ENCODE assay signal across 8 cellular contexts in genomic region chr14:58245562-58245961, GRCh38. TPM values are rescaled to one million over a fixed set of nuclear protein-coding genes. Genes with fewer than 3 reads are reported as not detected.
DNase-seq lines count a peak whose midpoint lies in the region; ATAC-seq and TF ChIP-seq lines count a peak whose summit lies in the region.

No MANE protein-coding gene starts in this region.

- H3K9me3 ChIP-seq in thymus (ENCODE audit: control insufficient read depth): no peaks in the 10 kb centered on the region

- DNase-seq in activated CD4-positive, alpha-beta T cell treated with anti-CD3 and anti-CD28 coated beads, Interleukin-2, amount 10 ng/mL, durations not matched to agents 7 days and 5 days: no peak
- DNase-seq in activated CD4-positive, alpha-beta T cell treated with anti-CD3 and anti-CD28 coated beads, Interleukin-2, amount 50 U/mL, for 48 hours: no peak
- DNase-seq in activated T-helper 2 cell treated with anti-CD3 and anti-CD28 coated beads, Interferon-gamma antibody, Interleukin-2, Interleukin-4, amounts not matched to agents 10 μg/mL and 5 μg/mL and 100 μg/mL, durations not matched to agents 14 hours and 24 hours and 36 hours (ENCODE audit: low spot score): no peak
- DNase-seq in kidney epithelial cell (ENCODE audit: low read depth) (no peak), epidermal melanocyte (ENCODE audit: insufficient read length, low spot score) (no peak)

- H3K9me3 Mint-ChIP-seq in activated CD4-positive, alpha-beta T cell treated with anti-CD3 and anti-CD28 coated beads, Interleukin-2, amount 10 ng/mL, durations not matched to agents 7 days and 5 days: no peaks in the 10 kb centered on the region
- H3K9me3 Mint-ChIP-seq in activated T-helper 2 cell treated with anti-CD3 and anti-CD28 coated beads, Interferon-gamma antibody, Interleukin-2, Interleukin-4, amounts not matched to agents 10 μg/mL and 5 μg/mL and 100 μg/mL, durations not matched to agents 14 hours and 24 hours and 36 hours: no peaks in the 10 kb centered on the region

- H3K27ac Mint-ChIP-seq in activated CD4-positive, alpha-beta T cell treated with anti-CD3 and anti-CD28 coated beads, Interleukin-2, amount 10 ng/mL, durations not matched to agents 7 days and 5 days: peak overlapping the region; percentile 98
- H3K27ac Mint-ChIP-seq in activated T-helper 2 cell treated with anti-CD3 and anti-CD28 coated beads, Interferon-gamma antibody, Interleukin-2, Interleukin-4, amounts not matched to agents 10 μg/mL and 5 μg/mL and 100 μg/mL, durations not matched to agents 14 hours and 24 hours and 36 hours: peak overlapping the region; percentile 96

- CTCF ChIA-PET in activated CD4-positive, alpha-beta T cell treated with anti-CD3 and anti-CD28 coated beads, Interleukin-2, amount 10 ng/mL, durations not matched to agents 7 days and 5 days (lab: Charles Lee): no interaction called here

- H3K27me3 ChIP-seq in kidney epithelial cell (ENCODE audit: control insufficient read depth, insufficient read depth, low read length) (no peaks in the 10 kb centered on the region), thymus (ENCODE audit: control insufficient read depth, insufficient read depth) (no peaks in the 10 kb centered on the region)

- intact Hi-C loops in activated T-helper 2 cell treated with anti-CD3 and anti-CD28 coated beads, Interferon-gamma antibody, Interleukin-2, Interleukin-4, amounts not matched to agents 10 μg/mL and 5 μg/mL and 100 μg/mL, durations not matched to agents 14 hours and 24 hours and 36 hours (cut with micrococcal nuclease): loop anchor here (2.0 to 10.0 kb wide), 2 partner anchors 35 to 141 kb away; no protein-coding TSS in a partner anchor

- ATAC-seq in HG02610 (IDR thresholded peaks at IDR 0.05; ENCODE audit: unreplicated experiment): no peak
- ATAC-seq in GM18868 (IDR thresholded peaks at IDR 0.05; ENCODE audit: unreplicated experiment): no peak

- H3K27ac ChIP-seq in thymus (ENCODE audit: low read depth): peak overlapping the region; percentile 93

- H3K4me1 ChIP-seq in thymus (ENCODE audit: control insufficient read depth, insufficient read depth, low read length): no peaks in the 10 kb centered on the region

- peak overlapping the region; percentile 95 for H3K4me3 Mint-ChIP-seq in activated CD4-positive, alpha-beta T cell treated with anti-CD3 and anti-CD28 coated beads, Interleukin-2, amount 10 ng/mL, durations not matched to agents 7 days and 5 days
- H3K4me3 Mint-ChIP-seq in activated T-helper 2 cell treated with anti-CD3 and anti-CD28 coated beads, Interferon-gamma antibody, Interleukin-2, Interleukin-4, amounts not matched to agents 10 μg/mL and 5 μg/mL and 100 μg/mL, durations not matched to agents 14 hours and 24 hours and 36 hours (ENCODE audit: low read depth): peak overlapping the region; percentile 94

- no peaks in the 10 kb centered on the region for H3K27me3 Mint-ChIP-seq in activated CD4-positive, alpha-beta T cell treated with anti-CD3 and anti-CD28 coated beads, Interleukin-2, amount 10 ng/mL, durations not matched to agents 7 days and 5 days
- H3K27me3 Mint-ChIP-seq in activated T-helper 2 cell treated with anti-CD3 and anti-CD28 coated beads, Interferon-gamma antibody, Interleukin-2, Interleukin-4, amounts not matched to agents 10 μg/mL and 5 μg/mL and 100 μg/mL, durations not matched to agents 14 hours and 24 hours and 36 hours (ENCODE audit: low read depth): no peaks in the 10 kb centered on the region

- under 1% methylated on average over 3 of the region's 3 CpGs for WGBS in thymus

- no peak for TF ChIP-seq CTCF in kidney epithelial cell (IDR thresholded peaks at IDR 0.05; ENCODE audit: insufficient read depth, low read length, poor library complexity, severe bottlenecking)

- peaks cover 21% of the 10 kb centered on the region for H3K36me3 Mint-ChIP-seq in activated CD4-positive, alpha-beta T cell treated with anti-CD3 and anti-CD28 coated beads, Interleukin-2, amount 10 ng/mL, durations not matched to agents 7 days and 5 days (ENCODE audit: low read depth)
- peaks cover 39% of the 10 kb centered on the region for H3K36me3 Mint-ChIP-seq in activated T-helper 2 cell treated with anti-CD3 and anti-CD28 coated beads, Interferon-gamma antibody, Interleukin-2, Interleukin-4, amounts not matched to agents 10 μg/mL and 5 μg/mL and 100 μg/mL, durations not matched to agents 14 hours and 24 hours and 36 hours (ENCODE audit: low read depth)

- peak overlapping the region; percentile 87 for H3K4me3 ChIP-seq in kidney epithelial cell (ENCODE audit: low read depth, low read length)
- peak overlapping the region; percentile 57 for H3K4me3 ChIP-seq in thymus (ENCODE audit: low read length)

- H3K4me1 Mint-ChIP-seq in activated CD4-positive, alpha-beta T cell treated with anti-CD3 and anti-CD28 coated beads, Interleukin-2, amount 10 ng/mL, durations not matched to agents 7 days and 5 days: peaks cover 42% of the 10 kb centered on the region
- H3K4me1 Mint-ChIP-seq in activated T-helper 2 cell treated with anti-CD3 and anti-CD28 coated beads, Interferon-gamma antibody, Interleukin-2, Interleukin-4, amounts not matched to agents 10 μg/mL and 5 μg/mL and 100 μg/mL, durations not matched to agents 14 hours and 24 hours and 36 hours (ENCODE audit: low read depth): peaks cover 38% of the 10 kb centered on the region

- POLR2A ChIA-PET in activated CD4-positive, alpha-beta T cell treated with anti-CD3 and anti-CD28 coated beads, Interleukin-2, amount 10 ng/mL, durations not matched to agents 7 days and 5 days (lab: Charles Lee): no interaction called here

- H3K36me3 ChIP-seq in kidney epithelial cell (ENCODE audit: control insufficient read depth, insufficient read depth, low read length) (no peaks in the 10 kb centered on the region), thymus (ENCODE audit: control insufficient read depth, insufficient read depth) (peaks cover 6% of the 10 kb centered on the region)

RNA-seq across cellular contexts. Expression of gene PSMA3, which starts 0.9 kb away (rescaled TPM):
- 100 to 1,000 TPM; 233 to 245 TPM for total RNA-seq in activated CD4-positive, alpha-beta T cell treated with anti-CD3 and anti-CD28 coated beads, Interleukin-2, amount 10 ng/mL, durations not matched to agents 7 days and 5 days
- total RNA-seq in activated T-helper 2 cell treated with anti-CD3 and anti-CD28 coated beads, Interferon-gamma antibody, Interleukin-2, Interleukin-4, amounts not matched to agents 10 μg/mL and 5 μg/mL and 100 μg/mL, durations not matched to agents 14 hours and 24 hours and 36 hours: 407 and 425 TPM in 2 replicates
- total RNA-seq in kidney epithelial cell: 129 and 160 TPM in 2 replicates
- polyA plus RNA-seq in thymus: 181 TPM

RNA-seq across cellular contexts. Expression of gene ACTR10, which starts 45.6 kb away (rescaled TPM):
- 10 to 100 TPM; 39.2 to 46.3 TPM for total RNA-seq in activated CD4-positive, alpha-beta T cell treated with anti-CD3 and anti-CD28 coated beads, Interleukin-2, amount 10 ng/mL, durations not matched to agents 7 days and 5 days
- total RNA-seq in activated T-helper 2 cell treated with anti-CD3 and anti-CD28 coated beads, Interferon-gamma antibody, Interleukin-2, Interleukin-4, amounts not matched to agents 10 μg/mL and 5 μg/mL and 100 μg/mL, durations not matched to agents 14 hours and 24 hours and 36 hours: 38.2 and 39.8 TPM in 2 replicates
- 83.6 and 137 TPM in 2 replicates for total RNA-seq in kidney epithelial cell
- polyA plus RNA-seq in thymus: 145 TPM

RNA-seq across cellular contexts. Expression of gene ARID4A, which starts 52.8 kb away (rescaled TPM):
- 10 to 100 TPM; 32.8 to 37.3 TPM for total RNA-seq in activated CD4-positive, alpha-beta T cell treated with anti-CD3 and anti-CD28 coated beads, Interleukin-2, amount 10 ng/mL, durations not matched to agents 7 days and 5 days
- 20.5 and 26.0 TPM in 2 replicates for total RNA-seq in activated T-helper 2 cell treated with anti-CD3 and anti-CD28 coated beads, Interferon-gamma antibody, Interleukin-2, Interleukin-4, amounts not matched to agents 10 μg/mL and 5 μg/mL and 100 μg/mL, durations not matched to agents 14 hours and 24 hours and 36 hours
- 4.4 and 4.6 TPM in 2 replicates for total RNA-seq in kidney epithelial cell
- polyA plus RNA-seq in thymus: 14.8 TPM
